ENCODE assay signal across 2 cellular contexts in genomic region chr17:27749562-27750150, GRCh38. TPM values are rescaled to one million over a fixed set of nuclear protein-coding genes. Genes with fewer than 3 reads are reported as not detected.
"Had no signal": no experiment of that assay in that cellular context is flagged by ENCODE, and none has a peak within 500 bp of the region (broad histone marks: within the 10 kb centered on the region; RNA-seq: fewer than 3 reads in every experiment).

No MANE protein-coding gene starts in this region.

RNA-seq across cellular contexts. Expression of gene NOS2, which starts 50.7 kb away (rescaled TPM):
- total RNA-seq: HFFc6 had no signal
- polyA plus RNA-seq: HepG2 had no signal
